14 cellular contexts compared by ENCODE assay signal in genomic region chr18:79442508-79443221, GRCh38. TPM values are rescaled to one million over a fixed set of nuclear protein-coding genes. Genes with fewer than 3 reads are reported as not detected.
DNase-seq lines count a peak whose midpoint lies in the region; ATAC-seq and TF ChIP-seq lines count a peak whose summit lies in the region.
"Had no signal": no experiment of that assay in that cellular context is flagged by ENCODE, and none has a peak within 500 bp of the region (broad histone marks: within the 10 kb centered on the region; RNA-seq: fewer than 3 reads in every experiment).

No MANE protein-coding gene starts in this region.

- no peaks in the 10 kb centered on the region for H3K9me2 ChIP-seq in GM23248 (ENCODE audit: insufficient read depth)

- H3K9me3 Mint-ChIP-seq in T-helper 1 cell treated with Interleukin-12 subunit alpha and Interleukin-12 subunit beta and Interleukin-4 antibody, amounts not matched to agents 30 μg/mL and 1 μg/mL, for 36 hours: no peaks in the 10 kb centered on the region
- no peaks in the 10 kb centered on the region for H3K9me3 Mint-ChIP-seq in activated naive CD8-positive, alpha-beta T cell treated with anti-CD3 and anti-CD28 coated beads for 36 hours
- no peaks in the 10 kb centered on the region for H3K9me3 Mint-ChIP-seq in neural progenitor cell

- H3K9me3 ChIP-seq in GM23248 (ENCODE audit: low read depth) (no peaks in the 10 kb centered on the region), neural progenitor cell (ENCODE audit: low read depth) (no peaks in the 10 kb centered on the region)
- H3K9me3 ChIP-seq: body of pancreas, MG63 had no signal

- in situ Hi-C loops in GM23248 (cut with MboI): no loop called here

- H3K27me3 ChIP-seq in GM23248 (replicated peaks; ENCODE audit: insufficient read depth): no peaks in the 10 kb centered on the region
- H3K27me3 ChIP-seq in neural progenitor cell: no peaks in the 10 kb centered on the region
- H3K27me3 ChIP-seq: body of pancreas, MG63 had no signal

- H3F3A ChIP-seq in GM23248 (ENCODE audit: insufficient read depth) (no peaks in the 10 kb centered on the region), neural progenitor cell (ENCODE audit: low read depth) (no peaks in the 10 kb centered on the region)

- H3K4me2 ChIP-seq in GM23248 (ENCODE audit: unreplicated experiment) (no peak overlapping the region), neural progenitor cell (no peak overlapping the region)

- H3K4me3 ChIP-seq in GM23248 (no peak overlapping the region), neural progenitor cell (no peak overlapping the region)
- H3K4me3 ChIP-seq: body of pancreas, MG63 had no signal

- peaks cover 2% of the 10 kb centered on the region for H3K36me3 Mint-ChIP-seq in T-helper 1 cell treated with Interleukin-12 subunit alpha and Interleukin-12 subunit beta and Interleukin-4 antibody, amounts not matched to agents 30 μg/mL and 1 μg/mL, for 36 hours (ENCODE audit: low read depth)
- peaks cover 17% of the 10 kb centered on the region for H3K36me3 Mint-ChIP-seq in activated naive CD8-positive, alpha-beta T cell treated with anti-CD3 and anti-CD28 coated beads for 36 hours
- no peaks in the 10 kb centered on the region for H3K36me3 Mint-ChIP-seq in neural progenitor cell

- H3K36me3 ChIP-seq in GM23248 (ENCODE audit: low read depth): no peaks in the 10 kb centered on the region
- H3K36me3 ChIP-seq in neural progenitor cell: no peaks in the 10 kb centered on the region
- H3K36me3 ChIP-seq: MG63 had no signal

- H3K9ac ChIP-seq in GM23248 (no peak overlapping the region), neural progenitor cell (no peak overlapping the region)
- H3K9ac ChIP-seq: parathyroid adenoma had no signal

- H4K20me1 ChIP-seq in GM23248 (ENCODE audit: insufficient read depth) (no peaks in the 10 kb centered on the region), neural progenitor cell (ENCODE audit: low read depth) (no peaks in the 10 kb centered on the region)

- no peak for TF ChIP-seq CTCF in neural progenitor cell (IDR thresholded peaks at IDR 0.05)

- H2AFZ ChIP-seq in GM23248 (no peak overlapping the region), neural progenitor cell (replicated peaks) (no peak overlapping the region)
- H2AFZ ChIP-seq: parathyroid adenoma had no signal

- DNase-seq in T-helper 1 cell (no peak), GM23248 (peak; percentile 38), neural progenitor cell (ENCODE audit: low spot score) (no peak), NCI-H2081 treated with DMSO at 0.1 percent for 48 hours (lab: John Stamatoyannopoulos, UW) (no peak), SKM-1 treated with dmso at 0.1 percent for 144 hours (lab: John Stamatoyannopoulos, UW; ENCODE audit: unreplicated experiment) (no peak)
- DNase-seq in activated naive CD8-positive, alpha-beta T cell treated with anti-CD3 and anti-CD28 coated beads for 36 hours: no peak
- DNase-seq: activated T-cell treated with anti-CD3 and anti-CD28 coated beads, Interleukin-2, amount 50 U/mL, for 1 hour; body of pancreas; mammary epithelial cell; MG63; NCI-H524 had no signal

- H3K27me3 Mint-ChIP-seq in T-helper 1 cell treated with Interleukin-12 subunit alpha and Interleukin-12 subunit beta and Interleukin-4 antibody, amounts not matched to agents 30 μg/mL and 1 μg/mL, for 36 hours (ENCODE audit: low read depth): no peaks in the 10 kb centered on the region
- H3K27me3 Mint-ChIP-seq in activated naive CD8-positive, alpha-beta T cell treated with anti-CD3 and anti-CD28 coated beads for 36 hours: no peaks in the 10 kb centered on the region
- peaks cover 2% of the 10 kb centered on the region for H3K27me3 Mint-ChIP-seq in neural progenitor cell (ENCODE audit: insufficient read depth, low read depth)

- H3K4me1 ChIP-seq in GM23248 (ENCODE audit: insufficient read depth): no peaks in the 10 kb centered on the region
- peaks cover 5% of the 10 kb centered on the region for H3K4me1 ChIP-seq in neural progenitor cell
- H3K4me1 ChIP-seq: body of pancreas, parathyroid adenoma had no signal

- peaks cover 4% of the 10 kb centered on the region for H3K4me1 Mint-ChIP-seq in T-helper 1 cell treated with Interleukin-12 subunit alpha and Interleukin-12 subunit beta and Interleukin-4 antibody, amounts not matched to agents 30 μg/mL and 1 μg/mL, for 36 hours (ENCODE audit: low read depth)
- H3K4me1 Mint-ChIP-seq in activated naive CD8-positive, alpha-beta T cell treated with anti-CD3 and anti-CD28 coated beads for 36 hours: peaks cover 22% of the 10 kb centered on the region
- H3K4me1 Mint-ChIP-seq in neural progenitor cell: peaks cover 25% of the 10 kb centered on the region

- ATAC-seq in GM19328 (IDR thresholded peaks at IDR 0.05; ENCODE audit: unreplicated experiment): no peak
- ATAC-seq: body of pancreas had no signal

- 69 to 76% methylated on average over 24 to 28 of the region's 29 CpGs for WGBS in GM23248 (ENCODE audit: low coverage in 1 of 2, low lambda C conversion rate in 2 of 2, missing lambda C conversion rate in 2 of 2), 2 experiments

- peak overlapping the region; percentile 15 for H3K27ac Mint-ChIP-seq in T-helper 1 cell treated with Interleukin-12 subunit alpha and Interleukin-12 subunit beta and Interleukin-4 antibody, amounts not matched to agents 30 μg/mL and 1 μg/mL, for 36 hours
- H3K27ac Mint-ChIP-seq in activated naive CD8-positive, alpha-beta T cell treated with anti-CD3 and anti-CD28 coated beads for 36 hours: peak overlapping the region; percentile 43
- H3K27ac Mint-ChIP-seq in neural progenitor cell: peak overlapping the region; percentile 53

- no peak overlapping the region for H3K27ac ChIP-seq in GM23248
- H3K27ac ChIP-seq in neural progenitor cell: no peak overlapping the region
- H3K27ac ChIP-seq: body of pancreas, parathyroid adenoma had no signal

- H3K79me2 ChIP-seq in GM23248 (ENCODE audit: insufficient read depth): no peaks in the 10 kb centered on the region
- no peaks in the 10 kb centered on the region for H3K79me2 ChIP-seq in neural progenitor cell (ENCODE audit: low read depth)
- H3K79me2 ChIP-seq: parathyroid adenoma had no signal

- H3K4me3 Mint-ChIP-seq in T-helper 1 cell treated with Interleukin-12 subunit alpha and Interleukin-12 subunit beta and Interleukin-4 antibody, amounts not matched to agents 30 μg/mL and 1 μg/mL, for 36 hours: no peak overlapping the region
- H3K4me3 Mint-ChIP-seq in activated naive CD8-positive, alpha-beta T cell treated with anti-CD3 and anti-CD28 coated beads for 36 hours: no peak overlapping the region
- H3K4me3 Mint-ChIP-seq in neural progenitor cell: no peak overlapping the region

RNA-seq across cellular contexts. Expression of gene NFATC1, which starts 46.9 kb away (rescaled TPM):
- total RNA-seq in GM23248 (2014; rRNA removed; shearing (Covaris generic)): 6.4 and 7.5 TPM in 2 replicates
- polyA plus RNA-seq in GM23248 (2016; fragmentation: Nextera tagmentation; extraction: Ambion mirVana): 9.2 and 9.8 TPM in 2 replicates
- total RNA-seq in activated naive CD8-positive, alpha-beta T cell treated with anti-CD3 and anti-CD28 coated beads for 36 hours: 10 to 100 TPM; 94.2 to 98.5 TPM
- 2.2 and 2.3 TPM in 2 replicates for total RNA-seq in neural progenitor cell (ENCODE audit: low replicate concordance)

Comparison
In these comparisons a context has a peak if more than half of its experiments do, and no peak if none do; other contexts are left out.
1. RNA of gene NFATC1, which starts 46.9 kb away (total RNA-seq): 94.2 to 98.5 TPM in activated naive CD8-positive, alpha-beta T cell treated with anti-CD3 and anti-CD28 coated beads for 36 hours; 6.4 to 7.5 TPM in GM23248 and 2.2 to 2.3 TPM in neural progenitor cell; every median in the first group is over 10 times any median in the second.
2. Peak in every context shown above with its lines, with median percentiles within 50 percentile points of each other: H3K27ac Mint-ChIP-seq.